In the genomic region with DNA sequence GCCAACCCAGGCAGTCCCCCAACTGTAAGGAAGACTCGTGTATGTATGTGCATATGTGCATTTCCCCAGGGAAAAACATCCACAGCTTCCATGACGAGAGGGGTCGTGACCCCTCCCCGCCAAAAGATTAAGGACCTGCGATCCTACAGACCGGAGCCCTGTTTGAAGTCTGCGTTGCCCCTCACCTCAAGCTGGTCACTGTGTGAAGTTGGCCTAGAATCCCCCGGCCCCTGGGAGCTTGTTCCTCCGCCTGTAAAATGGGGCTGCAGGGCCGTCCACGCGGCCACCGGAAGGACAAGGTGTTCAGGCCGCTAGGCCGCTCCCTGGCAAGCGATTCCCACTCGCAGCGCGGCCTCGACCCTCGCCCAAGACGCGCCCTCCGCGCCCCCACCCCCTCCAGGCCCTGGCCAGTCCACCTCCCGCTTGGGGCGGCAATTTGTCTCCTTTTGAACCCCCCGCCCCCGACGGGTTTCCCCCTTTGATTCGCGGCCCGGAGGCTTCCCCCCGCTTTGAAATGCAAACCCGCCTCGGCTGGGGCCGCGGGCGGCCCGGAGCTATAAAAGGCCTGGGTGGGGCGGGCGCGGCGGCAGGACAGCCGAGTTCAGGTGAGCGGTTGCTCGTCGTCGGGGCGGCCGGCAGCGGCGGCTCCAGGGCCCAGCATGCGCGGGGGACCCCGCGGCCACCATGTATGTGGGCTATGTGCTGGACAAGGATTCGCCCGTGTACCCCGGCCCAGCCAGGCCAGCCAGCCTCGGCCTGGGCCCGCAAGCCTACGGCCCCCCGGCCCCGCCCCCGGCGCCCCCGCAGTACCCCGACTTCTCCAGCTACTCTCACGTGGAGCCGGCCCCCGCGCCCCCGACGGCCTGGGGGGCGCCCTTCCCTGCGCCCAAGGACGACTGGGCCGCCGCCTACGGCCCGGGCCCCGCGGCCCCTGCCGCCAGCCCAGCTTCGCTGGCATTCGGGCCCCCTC, we compare ENCODE assay signal across 23 cellular contexts. TPM values are rescaled to one million over a fixed set of nuclear protein-coding genes. Genes with fewer than 3 reads are reported as not detected.
A peak's percentile ranks its signal among the peaks of the same experiment; 100 is the strongest.
DNase-seq lines count a peak whose midpoint lies in the region; ATAC-seq, FAIRE-seq and TF ChIP-seq lines count a peak whose summit lies in the region.
"Had no signal": no experiment of that assay in that cellular context is flagged by ENCODE, and none has a peak within 500 bp of the region (broad histone marks: within the 10 kb centered on the region; RNA-seq: fewer than 3 reads in every experiment).

A gene (plus strand): TSS at position 586 of the 970 bp plus-strand sequence. CDS start 99 bp downstream, at position 685.

- H2BK5ac ChIP-seq in H1 (ENCODE audit: low read depth, low read length), result no peak within 1 kb of the TSS

- intact Hi-C loops in right cardiac atrium (cut with DNase I), result loop anchor here in 1 of 4 donors (10.0 kb wide), 1 partner anchor 48 kb away; no protein-coding TSS in a partner anchor
- intact Hi-C loops in heart right ventricle (cut with DNase I), result loop anchor here in 1 of 10 donors (10.0 kb wide), 2 partner anchors 178 to 268 kb away; no protein-coding TSS in a partner anchor

- no peak for TF ChIP-seq RAD21 in H1 (IDR thresholded peaks at IDR 0.05 in 1 of 2, conservative IDR thresholded peaks at IDR 0.05 in 1 of 2; ENCODE audit: low read depth in 2 of 2, low read length in 2 of 2)

- TF ChIP-seq POLR2A in H1 (IDR thresholded peaks at IDR 0.05; ENCODE audit: control extremely low read depth in 1 of 2, low read depth in 2 of 2, low read length in 2 of 2), result no peak

- H3K36me3 Mint-ChIP-seq in nephron (ENCODE audit: low read depth), result no peaks in the 10 kb centered on the region
- H3K36me3 Mint-ChIP-seq: activated naive CD4-positive, alpha-beta T cell treated with anti-CD3 and anti-CD28 coated beads, Interleukin-2, amount 50 U/mL, for 72 hours had no signal

- no peaks in the 10 kb centered on the region for H3K9me3 Mint-ChIP-seq in nephron
- H3K9me3 Mint-ChIP-seq: activated naive CD4-positive, alpha-beta T cell treated with anti-CD3 and anti-CD28 coated beads, Interleukin-2, amount 50 U/mL, for 72 hours; activated T-cell treated with anti-CD3 and anti-CD28 coated beads, Interleukin-2, amount 50 U/mL, for 72 hours; CD4-positive, alpha-beta T cell; stimulated activated naive CD8-positive, alpha-beta T cell treated with anti-CD3 and anti-CD28 coated beads, Interleukin-15, Interleukin-2, amounts not matched to agents 100 ng/mL and 50 ng/mL, for 24 hours had no signal

- DNase-seq in right cardiac atrium (peak in 2 of 3 donors; percentile 51 to 63), heart right ventricle (no peak), H1 (ENCODE audit: low read depth in 1 of 2, low spot score in 2 of 2) (no peak), middle frontal gyrus (ENCODE audit: extremely low spot score, low spot score) (no peak), COLO668 (lab: John Stamatoyannopoulos, UW; ENCODE audit: unreplicated experiment) (no peak)
- DNase-seq: activated CD4-positive, CD25-positive, alpha-beta regulatory T cell; activated CD8-positive, alpha-beta memory T cell treated with anti-CD3 and anti-CD28 coated beads for 24 hours; activated T-cell treated with anti-CD3 and anti-CD28 coated beads, Interleukin-2, amount 50 U/mL, for 72 hours; brain microvascular endothelial cell; CD4-positive, alpha-beta T cell; DMS53; hypothalamus; NCI-H1694 treated with DMSO at 0.1 percent for 48 hours; NCI-H748 treated with DMSO at 0.1 percent for 48 hours; PC-3 had no signal

- H2BK15ac ChIP-seq in H1 (ENCODE audit: low read length), result no peak within 1 kb of the TSS

- H3K4me2 ChIP-seq in H1 (ENCODE audit: insufficient read depth in 1 of 2, low read depth in 2 of 2, low read length in 2 of 2), result peak within 1 kb of the TSS; percentile 26 to 59

- H3K27me3 ChIP-seq in right cardiac atrium (ENCODE audit: control insufficient read depth, insufficient read depth), result no peaks in the 10 kb centered on the region
- peaks cover 0 to 44% (median 10%) of the 10 kb centered on the region in 7 donors for H3K27me3 ChIP-seq in heart right ventricle
- peaks cover 58 to 77% (median 72%) of the 10 kb centered on the region in 4 experiments for H3K27me3 ChIP-seq in H1 (replicated peaks in 1 of 4; ENCODE audit: control insufficient read depth in 3 of 4, extremely low read depth in 1 of 4, insufficient read depth in 3 of 4, low read length in 3 of 4)
- H3K27me3 ChIP-seq: SJSA1 had no signal

- H3K4ac ChIP-seq in H1 (replicated peaks; ENCODE audit: insufficient read length, low read depth, low read length), result no peak within 1 kb of the TSS

- WGBS in right cardiac atrium, result 61% methylated on average over 87 of the region's 87 CpGs
- 59 to 60% methylated on average over 70 to 87 of the region's 87 CpGs for WGBS in heart right ventricle, 2 donors
- 12% methylated on average over 57 of the region's 87 CpGs; no CpG with 5 or more reads in 1 of the 2 experiments for WGBS in H1 (ENCODE audit: extremely low coverage in 1 of 2, insufficient coverage in 1 of 2, insufficient read length in 1 of 2, insufficient replicate concordance in 2 of 2, low coverage in 1 of 2, low lambda C conversion rate in 2 of 2, missing lambda C conversion rate in 1 of 2), 2 experiments

- H3K4me1 ChIP-seq in right cardiac atrium (ENCODE audit: control insufficient read depth, insufficient read depth, low read length), result peaks cover 7% of the 10 kb centered on the region
- peaks cover 7 to 60% (median 33%) of the 10 kb centered on the region in 9 donors for H3K4me1 ChIP-seq in heart right ventricle
- peaks cover 4 to 10% (median 7%) of the 10 kb centered on the region in 4 experiments for H3K4me1 ChIP-seq in H1 (replicated peaks in 1 of 4; ENCODE audit: control insufficient read depth in 3 of 4, insufficient read depth in 4 of 4, low read length in 3 of 4)

- H4K5ac ChIP-seq in H1 (ENCODE audit: insufficient read length, low read depth, low read length), result no peak within 1 kb of the TSS

- no peaks in the 10 kb centered on the region for H3K79me2 ChIP-seq in H1 (ENCODE audit: control insufficient read depth in 1 of 2, insufficient read depth in 2 of 2, low read length in 2 of 2)

- ATAC-seq in right cardiac atrium (no peak), heart right ventricle (no peak), HG03135 (IDR thresholded peaks at IDR 0.05; ENCODE audit: unreplicated experiment) (no peak), GM18909 (IDR thresholded peaks at IDR 0.05; ENCODE audit: poor library complexity, unreplicated experiment) (no peak)
- ATAC-seq: activated naive CD4-positive, alpha-beta T cell treated with anti-CD3 and anti-CD28 coated beads, Interleukin-2, amount 50 U/mL, for 72 hours; activated T-cell treated with anti-CD3 and anti-CD28 coated beads, Interleukin-2, amount 50 U/mL, for 72 hours; PC-3; sciatic nerve had no signal

- no peak within 1 kb of the TSS for H3K9ac ChIP-seq in H1 (replicated peaks in 1 of 4; ENCODE audit: extremely low read depth in 1 of 4, low read depth in 3 of 4, low read length in 3 of 4)

- no peak within 1 kb of the TSS for H2AK5ac ChIP-seq in H1 (ENCODE audit: low read depth, low read length)

- H3K18ac ChIP-seq in H1 (ENCODE audit: extremely low read depth, low read length), result no peak within 1 kb of the TSS

- H2BK120ac ChIP-seq in H1 (replicated peaks; ENCODE audit: low read depth, low read length), result no peak within 1 kb of the TSS

- peak within 1 kb of the TSS; percentile 79 to 89 (median 88) for H3K27ac Mint-ChIP-seq in nephron
- H3K27ac Mint-ChIP-seq: activated T-cell treated with anti-CD3 and anti-CD28 coated beads, Interleukin-2, amount 50 U/mL, for 72 hours; CD4-positive, alpha-beta T cell; stimulated activated naive CD8-positive, alpha-beta T cell treated with anti-CD3 and anti-CD28 coated beads, Interleukin-15, Interleukin-2, amounts not matched to agents 100 ng/mL and 50 ng/mL, for 24 hours had no signal

- peak within 1 kb of the TSS; percentile 14; the same call in 1 of the 2 replicates for H4K8ac ChIP-seq in H1 (ENCODE audit: extremely low read depth, insufficient read depth, low read length)

- no peak within 1 kb of the TSS for H2AFZ ChIP-seq in H1 (ENCODE audit: low read length)

- no peak for TF ChIP-seq EP300 in H1 (IDR thresholded peaks at IDR 0.05; ENCODE audit: borderline replicate concordance in 1 of 2, low read depth in 2 of 2, low read length in 2 of 2)

- H3K27ac ChIP-seq in right cardiac atrium (ENCODE audit: low read length) (no peak within 1 kb of the TSS), heart right ventricle (peak within 1 kb of the TSS in 1 of 10 donors; percentile 74), H1 (ENCODE audit: low read depth, low read length) (no peak within 1 kb of the TSS)
- H3K27ac ChIP-seq: brain microvascular endothelial cell, HL-60, SJSA1 had no signal

- H4K20me1 ChIP-seq in H1 (replicated peaks in 1 of 2; ENCODE audit: control insufficient read depth in 1 of 2, insufficient read depth in 2 of 2, low read length in 2 of 2), result peaks cover 4 to 7% of the 10 kb centered on the region in 2 experiments

- no peaks in the 10 kb centered on the region for H3K9me3 ChIP-seq in right cardiac atrium (ENCODE audit: control insufficient read depth, low read length)
- H3K9me3 ChIP-seq in heart right ventricle, result no peaks in the 10 kb centered on the region
- H3K9me3 ChIP-seq in H1 (ENCODE audit: insufficient read depth in 2 of 2, low read depth in 1 of 2, low read length in 1 of 2), result no peaks in the 10 kb centered on the region
- H3K9me3 ChIP-seq: SJSA1 had no signal

- peaks cover 3% of the 10 kb centered on the region; the same call in 1 of the 2 replicates for H3K23me2 ChIP-seq in H1 (ENCODE audit: low read depth, low read length)

- POLR2A ChIA-PET in H1 (lab: Charles Lee; ENCODE audit: partially characterized antibody), result no interaction called here

- no peak for TF ChIP-seq CTCF in heart right ventricle (IDR thresholded peaks at IDR 0.05)
- no peak for TF ChIP-seq CTCF in H1 (IDR thresholded peaks at IDR 0.05; ENCODE audit: control extremely low read depth in 1 of 3, insufficient read depth in 1 of 3, low read depth in 1 of 3, low read length in 3 of 3)
- no peak for TF ChIP-seq CTCF in nephron (IDR thresholded peaks at IDR 0.05; ENCODE audit: unreplicated experiment in 3 of 3)

- H3K27me3 Mint-ChIP-seq in nephron (ENCODE audit: low read depth), result peaks cover 34% of the 10 kb centered on the region

- no peak within 1 kb of the TSS for H3K14ac ChIP-seq in H1 (ENCODE audit: insufficient read length)

- H3K4me3 ChIP-seq in right cardiac atrium (ENCODE audit: low read length), result no peak within 1 kb of the TSS
- H3K4me3 ChIP-seq in heart right ventricle, result no peak within 1 kb of the TSS
- peak within 1 kb of the TSS in 2 of 4 experiments; percentile 10 to 50; a peak in 4 of 8 replicates for H3K4me3 ChIP-seq in H1 (ENCODE audit: extremely low read depth in 1 of 4, insufficient read depth in 2 of 4, low read depth in 3 of 4, low read length in 4 of 4)
- H3K4me3 ChIP-seq: SJSA1 had no signal

- H3K79me1 ChIP-seq in H1 (ENCODE audit: low read depth, low read length), result no peaks in the 10 kb centered on the region

- no peak within 1 kb of the TSS for H3K23ac ChIP-seq in H1 (ENCODE audit: insufficient read length)

- CTCF ChIA-PET in H1 (lab: Charles Lee; ENCODE audit: partially characterized antibody), result interaction anchor here (0.8 to 15.3 kb wide), 9 partner anchors 9 to 185 kb away, joined by 3 to 372 read pairs (median 3); no protein-coding TSS in a partner anchor

- H4K91ac ChIP-seq in H1 (replicated peaks; ENCODE audit: insufficient read length, low read length), result no peak within 1 kb of the TSS

- no peak within 1 kb of the TSS for H3K56ac ChIP-seq in H1 (replicated peaks; ENCODE audit: insufficient read length, low read depth, low read length)

- H3K36me3 ChIP-seq in heart right ventricle, result no peaks in the 10 kb centered on the region
- no peaks in the 10 kb centered on the region; a peak in 1 of 8 replicates for H3K36me3 ChIP-seq in H1 (ENCODE audit: control insufficient read depth in 2 of 4, insufficient read depth in 4 of 4, low read length in 3 of 4)
- H3K36me3 ChIP-seq: brain microvascular endothelial cell, SJSA1 had no signal

- H2BK12ac ChIP-seq in H1 (ENCODE audit: low read depth, low read length), result no peak within 1 kb of the TSS

- H2BK20ac ChIP-seq in H1 (ENCODE audit: low read length), result no peak within 1 kb of the TSS

- peak within 1 kb of the TSS in 2 of 3 experiments; percentile 50 to 55 for H3K4me3 Mint-ChIP-seq in nephron
- H3K4me3 Mint-ChIP-seq: CD4-positive, alpha-beta T cell; stimulated activated naive CD8-positive, alpha-beta T cell treated with anti-CD3 and anti-CD28 coated beads, Interleukin-15, Interleukin-2, amounts not matched to agents 100 ng/mL and 50 ng/mL, for 24 hours had no signal

- no peak for FAIRE-seq in H1 (lab: Jason Lieb, UNC)

- peaks cover 52% of the 10 kb centered on the region for H3K4me1 Mint-ChIP-seq in nephron

RNA-seq across cellular contexts. Expression of the gene that starts here (rescaled TPM):
- under 1 TPM in 1 of 4 donors, not detected in 3; 0.23 TPM for total RNA-seq in right cardiac atrium
- polyA plus RNA-seq in right cardiac atrium, result 0.09 TPM
- total RNA-seq in heart right ventricle, result under 1 TPM in 1 of 10 donors, not detected in 9; 0.32 TPM
- under 1 TPM in 1 of 2 donors, not detected in 1; 0.13 TPM for polyA plus RNA-seq in heart right ventricle
- total RNA-seq in H1 (2021; fragmentation: NEBNext Ultra II Directional; extraction: Animal tissue kit (Norgen Biotek cat#: 25700)), result not detected in 2 replicates
- polyA plus RNA-seq in H1 (2011; rRNA removed), result 0.06 TPM in 1 of 2 replicates, not detected in the other
- not detected for polyA plus RNA-seq in H1 (2011; cell fraction: cytosol; rRNA removed)
- polyA plus RNA-seq in H1 (2011; cell fraction: nucleus; rRNA removed), result not detected
- polyA plus RNA-seq in H1 (2012, experiment 1 of 2), result not detected in 4 replicates
- polyA plus RNA-seq in H1 (2012, experiment 2 of 2), result 0.13 TPM
- polyA plus RNA-seq in H1 (2013, experiment 1 of 2), result 0.06 TPM
- 0.04 TPM for polyA plus RNA-seq in H1 (2013, experiment 2 of 2)
- polyA minus RNA-seq in H1 (2011; rRNA and poly(A)+ RNA removed), result not detected in 2 replicates
- polyA minus RNA-seq in H1 (2011; cell fraction: cytosol; rRNA and poly(A)+ RNA removed), result not detected
- polyA minus RNA-seq in H1 (2011; cell fraction: nucleus; rRNA and poly(A)+ RNA removed), result not detected
- total RNA-seq: activated naive CD4-positive, alpha-beta T cell treated with anti-CD3 and anti-CD28 coated beads, Interleukin-2, amount 50 U/mL, for 72 hours; activated T-cell treated with anti-CD3 and anti-CD28 coated beads, Interleukin-2, amount 50 U/mL, for 72 hours; CD4-positive, alpha-beta T cell; PC-3; sciatic nerve had no signal

Comparison
In these comparisons a context has a peak if more than half of its experiments do, and no peak if none do; other contexts are left out.
1. Peak in DNase-seq in right cardiac atrium; RNA of the gene not detected or under 1 TPM.